ENCODE assay signal across 17 cellular contexts in the genomic region with DNA sequence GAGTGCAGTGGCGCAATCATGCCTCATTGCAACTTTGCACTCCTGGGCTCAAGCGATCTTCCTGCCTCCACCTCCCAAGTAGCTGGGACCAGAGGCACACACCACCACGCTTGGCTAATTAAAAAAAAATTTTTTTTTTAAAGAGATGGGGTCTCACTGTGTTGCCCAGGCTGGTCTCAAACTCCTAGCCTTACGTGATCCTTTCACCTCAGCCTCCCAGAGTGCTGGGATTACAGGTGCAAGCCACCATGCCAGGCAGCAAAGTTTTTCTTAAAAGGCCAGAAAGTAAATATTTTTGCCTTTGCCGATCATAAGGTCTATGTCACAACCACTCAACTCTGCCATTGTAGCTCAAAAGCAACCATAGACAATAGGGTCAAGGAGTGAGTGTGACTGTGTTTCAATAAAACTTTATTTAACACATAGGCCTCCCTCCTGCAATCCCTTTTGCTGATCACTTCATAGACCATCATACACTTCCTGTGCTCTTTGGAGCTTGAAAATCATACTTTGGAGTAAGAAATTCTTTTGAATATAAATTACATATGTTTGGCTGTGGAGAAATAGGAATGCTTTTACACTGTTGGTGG.
"Had no signal": no experiment of that assay in that cellular context is flagged by ENCODE, and none has a peak within 500 bp of the region (broad histone marks: within the 10 kb centered on the region; RNA-seq: fewer than 3 reads in every experiment).

No MANE protein-coding gene starts in this region.

- H3K27ac ChIP-seq: ascending aorta, gastrocnemius medialis, heart right ventricle, psoas muscle, upper lobe of left lung had no signal

- H3K4me3 Mint-ChIP-seq: nephron progenitor cell; T-helper 1 cell treated with Interleukin-12 subunit alpha and Interleukin-12 subunit beta and Interleukin-4 antibody, amounts not matched to agents 30 μg/mL and 1 μg/mL, for 36 hours had no signal

- H3K4me2 ChIP-seq: SK-N-SH had no signal

- H3K4me3 ChIP-seq: ascending aorta, gastrocnemius medialis, heart right ventricle, mucosa of descending colon, psoas muscle, upper lobe of left lung had no signal

- H3K27me3 ChIP-seq: ascending aorta, gastrocnemius medialis, heart right ventricle, upper lobe of left lung had no signal

- ATAC-seq: activated CD4-positive, CD25-positive, alpha-beta regulatory T cell treated with anti-CD3 and anti-CD28 coated beads, Interleukin-2, amount 50 U/mL, for 24 hours; gastrocnemius medialis; heart right ventricle; left lobe of liver; mucosa of descending colon; psoas muscle; sciatic nerve had no signal

- H3K36me3 ChIP-seq: ascending aorta, gastrocnemius medialis, heart right ventricle, upper lobe of left lung had no signal

- H3K9me3 ChIP-seq: ascending aorta, gastrocnemius medialis, mucosa of descending colon, psoas muscle, SK-N-SH, upper lobe of left lung had no signal

- H3K9ac ChIP-seq: SK-N-SH had no signal

- DNase-seq: activated CD4-positive, alpha-beta T cell treated with anti-CD3 and anti-CD28 coated beads, Interleukin-2, amount 50 U/mL, for 4 hours; activated CD8-positive, alpha-beta memory T cell treated with anti-CD3 and anti-CD28 coated beads, Interleukin-2, amount 50 U/mL, for 48 hours; gastrocnemius medialis; heart right ventricle; islet precursor cell; mucosa of descending colon; nephron progenitor cell; psoas muscle; SK-N-SH; stimulated activated CD4-positive, alpha-beta T cell treated with anti-CD3 and anti-CD28 coated beads, Interleukin-2, amount 100 ng/mL, for 24 hours; stimulated activated naive CD4-positive, alpha-beta T cell treated with Interleukin-2 at 50 U/mL for 16 hours; upper lobe of left lung had no signal

- H3K4me1 ChIP-seq: ascending aorta, gastrocnemius medialis, psoas muscle had no signal

- H3K9me3 Mint-ChIP-seq: nephron progenitor cell; T-helper 1 cell treated with Interleukin-12 subunit alpha and Interleukin-12 subunit beta and Interleukin-4 antibody, amounts not matched to agents 30 μg/mL and 1 μg/mL, for 36 hours had no signal
